ENCODE assay signal across 8 cellular contexts in the genomic region with DNA sequence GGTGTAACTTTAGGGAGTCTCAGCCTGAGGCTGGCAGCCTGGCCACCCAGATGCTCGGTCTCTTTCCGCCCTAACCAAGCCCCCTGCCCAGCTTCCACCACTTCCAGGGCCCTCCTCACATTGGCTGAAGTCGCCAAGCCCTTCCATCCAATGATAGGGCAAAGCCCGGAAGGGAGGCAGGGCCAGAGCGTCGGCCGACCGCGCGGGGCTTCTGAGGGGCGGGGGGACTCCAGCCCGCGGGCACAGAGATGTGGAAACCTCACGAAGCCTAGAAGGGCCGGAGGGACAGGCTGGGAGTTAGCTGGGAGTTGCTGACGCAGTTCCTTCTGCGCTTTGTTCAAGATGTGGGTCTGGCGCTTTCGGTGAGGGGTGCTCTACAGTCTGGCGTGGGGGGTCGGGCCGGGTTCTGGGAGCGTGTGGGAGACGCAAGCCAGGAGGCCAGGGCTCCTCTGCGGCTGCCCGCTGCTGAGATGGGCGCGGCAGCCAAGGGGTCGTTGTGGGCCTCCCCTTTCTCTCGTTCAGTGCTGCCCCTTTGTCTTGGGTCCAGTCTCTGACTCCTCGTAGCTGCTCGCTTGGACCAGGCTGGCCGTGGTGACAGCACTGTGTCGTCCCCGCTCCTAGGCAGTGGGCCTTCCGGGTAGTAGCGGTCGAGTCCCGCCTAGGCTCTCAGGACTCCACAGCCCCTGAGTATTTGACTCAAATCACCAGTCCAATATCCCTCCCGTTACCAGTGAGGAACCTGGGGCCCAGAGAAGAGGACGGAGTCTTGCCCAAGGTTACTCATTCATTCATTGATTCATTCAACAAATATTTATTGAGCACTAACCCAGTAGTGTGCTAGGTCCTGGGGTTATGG. TPM values are rescaled to one million over a fixed set of nuclear protein-coding genes. Genes with fewer than 3 reads are reported as not detected.
DNase-seq lines count a peak whose midpoint lies in the region; ATAC-seq lines count a peak whose summit lies in the region.

A gene (plus strand): TSS at position 319 of the 856 bp plus-strand sequence. CDS start 9,230 bp downstream, outside the sequence.

- ATAC-seq in HG02623 (IDR thresholded peaks at IDR 0.05; ENCODE audit: unreplicated experiment) = peak; percentile 70
- no peak for ATAC-seq in GM21737 (IDR thresholded peaks at IDR 0.05; ENCODE audit: unreplicated experiment)

- no peak within 1 kb of the TSS for H3K4me3 Mint-ChIP-seq in activated CD4-positive, alpha-beta memory T cell treated with anti-CD3 and anti-CD28 coated beads, Interleukin-2, amount 10 ng/mL, durations not matched to agents 7 days and 5 days

- H3K9me3 Mint-ChIP-seq in activated CD4-positive, alpha-beta memory T cell treated with anti-CD3 and anti-CD28 coated beads, Interleukin-2, amount 10 ng/mL, durations not matched to agents 7 days and 5 days = peaks cover 39% of the 10 kb centered on the region

- CTCF ChIA-PET in activated CD4-positive, alpha-beta memory T cell treated with anti-CD3 and anti-CD28 coated beads, Interleukin-2, amount 10 ng/mL, durations not matched to agents 7 days and 5 days (lab: Charles Lee) = no interaction called here

- H3K27me3 Mint-ChIP-seq in activated CD4-positive, alpha-beta memory T cell treated with anti-CD3 and anti-CD28 coated beads, Interleukin-2, amount 10 ng/mL, durations not matched to agents 7 days and 5 days = peaks cover 27% of the 10 kb centered on the region

- H3K4me1 ChIP-seq in ES-I3 (ENCODE audit: insufficient read depth, low read length) (no peaks in the 10 kb centered on the region; the same call in 1 of the 2 replicates), iPS-15b (ENCODE audit: control insufficient read depth, insufficient read depth, low read length) (peaks cover 2% of the 10 kb centered on the region)

- POLR2A ChIA-PET in activated CD4-positive, alpha-beta memory T cell treated with anti-CD3 and anti-CD28 coated beads, Interleukin-2, amount 10 ng/mL, durations not matched to agents 7 days and 5 days (lab: Charles Lee) = no interaction called here

- H3K9ac ChIP-seq in ES-I3 (ENCODE audit: low read depth, low read length) = peak within 1 kb of the TSS; percentile 89
- peak within 1 kb of the TSS; percentile 96 for H3K9ac ChIP-seq in iPS-15b (ENCODE audit: low read depth, low read length)

- H3K4me1 Mint-ChIP-seq in activated CD4-positive, alpha-beta memory T cell treated with anti-CD3 and anti-CD28 coated beads, Interleukin-2, amount 10 ng/mL, durations not matched to agents 7 days and 5 days = no peaks in the 10 kb centered on the region

- H3K27me3 ChIP-seq in iPS-15b (ENCODE audit: control insufficient read depth, insufficient read depth, low read length) = no peaks in the 10 kb centered on the region

- H3K4me3 ChIP-seq in iPS-15b (ENCODE audit: low read depth, low read length) = peak within 1 kb of the TSS; percentile 92

- H3K36me3 Mint-ChIP-seq in activated CD4-positive, alpha-beta memory T cell treated with anti-CD3 and anti-CD28 coated beads, Interleukin-2, amount 10 ng/mL, durations not matched to agents 7 days and 5 days (ENCODE audit: low read depth) = peaks cover 11% of the 10 kb centered on the region

- H3K27ac Mint-ChIP-seq in activated CD4-positive, alpha-beta memory T cell treated with anti-CD3 and anti-CD28 coated beads, Interleukin-2, amount 10 ng/mL, durations not matched to agents 7 days and 5 days = no peak within 1 kb of the TSS

- DNase-seq in NCI-H446 (lab: John Stamatoyannopoulos, UW) (peak; percentile 62 to 85), brain pericyte (ENCODE audit: low read depth, low spot score) (peak; percentile 54), pulmonary artery endothelial cell (ENCODE audit: low read depth, low spot score) (peak; percentile 13)
- DNase-seq in activated CD4-positive, alpha-beta memory T cell treated with anti-CD3 and anti-CD28 coated beads, Interleukin-2, amount 10 ng/mL, durations not matched to agents 7 days and 5 days = no peak

- H3K9me3 ChIP-seq in ES-I3 (ENCODE audit: control insufficient read depth, insufficient read depth, low read length) = no peaks in the 10 kb centered on the region
- H3K9me3 ChIP-seq in iPS-15b (ENCODE audit: control insufficient read depth, insufficient read depth, low read length) = no peaks in the 10 kb centered on the region

- H3K36me3 ChIP-seq in ES-I3 (ENCODE audit: insufficient read depth, low read length) = peaks cover 14% of the 10 kb centered on the region
- H3K36me3 ChIP-seq in iPS-15b (ENCODE audit: control insufficient read depth, insufficient read depth, low read length) = peaks cover 8% of the 10 kb centered on the region

RNA-seq across cellular contexts. Expression of the gene that starts here (rescaled TPM):
- 0.59 and 2.4 TPM in 2 replicates for total RNA-seq in pulmonary artery endothelial cell
- not detected for total RNA-seq in activated CD4-positive, alpha-beta memory T cell treated with anti-CD3 and anti-CD28 coated beads, Interleukin-2, amount 10 ng/mL, durations not matched to agents 7 days and 5 days
